In the genomic region with DNA sequence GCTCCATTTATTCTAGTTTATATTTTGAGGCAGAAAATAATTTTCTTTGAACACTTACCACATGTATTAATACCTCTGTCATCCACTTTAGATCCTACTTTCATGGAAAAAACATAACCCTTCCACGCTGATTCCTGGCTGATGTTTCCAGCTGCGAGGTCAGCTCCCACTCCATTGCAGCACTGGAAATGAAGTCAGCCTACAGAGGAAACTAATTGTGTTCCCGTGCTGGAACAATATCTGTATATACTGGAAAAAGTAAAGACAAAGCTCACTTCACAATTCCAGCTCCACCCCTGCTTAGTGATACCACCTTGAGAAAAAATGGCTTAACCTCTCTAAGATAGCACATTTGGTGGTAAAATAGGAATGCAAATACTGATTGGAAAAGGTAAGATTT, we compare ENCODE assay signal across 22 cellular contexts.
"Had no signal": no experiment of that assay in that cellular context is flagged by ENCODE, and none has a peak within 500 bp of the region (broad histone marks: within the 10 kb centered on the region; RNA-seq: fewer than 3 reads in every experiment).

No MANE protein-coding gene starts in this region.

- H3K4me3 ChIP-seq: adrenal gland, ascending aorta, dorsolateral prefrontal cortex, esophagus muscularis mucosa, tibial nerve had no signal

- H3K4me1 ChIP-seq: parathyroid adenoma had no signal

- H3K27ac ChIP-seq: ascending aorta, brain microvascular endothelial cell, neutrophil, parathyroid adenoma had no signal

- H3K36me3 ChIP-seq: adrenal gland, ascending aorta, brain microvascular endothelial cell, esophagus muscularis mucosa, neutrophil, tibial nerve had no signal

- H3K9me3 ChIP-seq: adrenal gland, ascending aorta, neutrophil had no signal

- H3K9ac ChIP-seq: parathyroid adenoma had no signal

- FAIRE-seq: keratinocyte had no signal

- ATAC-seq: activated T-helper 17 cell treated with anti-CD3 and anti-CD28 coated beads, Interleukin-2, amount 50 U/mL, for 72 hours; effector memory CD8-positive, alpha-beta T cell; natural killer cell treated with Interleukin-12 subunit alpha and Interleukin-12 subunit beta and Interleukin-15 and Interleukin-18, amount 100 ng/mL, for 72 hours; stimulated activated naive CD8-positive, alpha-beta T cell treated with anti-CD3 and anti-CD28 coated beads, Interleukin-15, amount 100 ng/mL, for 72 hours; WTC11 had no signal

- DNase-seq: activated CD8-positive, alpha-beta memory T cell treated with anti-CD3 and anti-CD28 coated beads for 24 hours; activated CD8-positive, alpha-beta memory T cell treated with anti-CD3 and anti-CD28 coated beads, Interleukin-2, amount 50 U/mL, for 4 hours; activated T-cell treated with anti-CD3 and anti-CD28 coated beads, Interleukin-2, amount 50 U/mL, for 24 hours; adrenal gland; brain microvascular endothelial cell; central memory CD4-positive, alpha-beta T cell; dorsolateral prefrontal cortex; effector memory CD8-positive, alpha-beta T cell; mammary epithelial cell; stimulated activated CD4-positive, alpha-beta T cell treated with anti-CD3 and anti-CD28 coated beads, Interleukin-12 subunit alpha, Interleukin-12 subunit beta, amount 100 ng/mL, for 4 hours; stimulated activated CD4-positive, alpha-beta T cell treated with anti-CD3 and anti-CD28 coated beads, Interleukin-4, amount 100 ng/mL, for 4 hours; stimulated activated naive CD8-positive, alpha-beta T cell treated with anti-CD3 and anti-CD28 coated beads, Interleukin-15, amount 100 ng/mL, for 72 hours; T1000 had no signal

- H3K27me3 ChIP-seq: adrenal gland, ascending aorta, brain microvascular endothelial cell, dorsolateral prefrontal cortex, tibial nerve had no signal
